Comparison of ENCODE assay signal across 8 cellular contexts in genomic region chr12:4855121-4855924, GRCh38. TPM values are rescaled to one million over a fixed set of nuclear protein-coding genes. Genes with fewer than 3 reads are reported as not detected.
DNase-seq lines count a peak whose midpoint lies in the region; FAIRE-seq and TF ChIP-seq lines count a peak whose summit lies in the region.

No MANE protein-coding gene starts in this region.

- peak; percentile 87 for FAIRE-seq in endothelial cell of umbilical vein (lab: Jason Lieb, UNC)

- H3K36me3 Mint-ChIP-seq in activated CD4-positive, alpha-beta T cell treated with anti-CD3 and anti-CD28 coated beads, Interleukin-2, amount 10 ng/mL, durations not matched to agents 7 days and 5 days (ENCODE audit: low read depth), result no peaks in the 10 kb centered on the region
- H3K36me3 Mint-ChIP-seq in mesothelial cell of epicardium, result no peaks in the 10 kb centered on the region

- H3K9me3 ChIP-seq in endothelial cell of umbilical vein (replicated peaks; ENCODE audit: control insufficient read depth, insufficient read depth, low read length), result no peaks in the 10 kb centered on the region

- H3K27ac ChIP-seq in HL-60 (replicated peaks), result no peak overlapping the region
- no peak overlapping the region for H3K27ac ChIP-seq in endothelial cell of umbilical vein (ENCODE audit: insufficient read depth, low read depth, low read length)

- no peaks in the 10 kb centered on the region for H3K9me3 Mint-ChIP-seq in activated CD4-positive, alpha-beta T cell treated with anti-CD3 and anti-CD28 coated beads, Interleukin-2, amount 10 ng/mL, durations not matched to agents 7 days and 5 days
- no peaks in the 10 kb centered on the region for H3K9me3 Mint-ChIP-seq in mesothelial cell of epicardium

- POLR2A ChIA-PET in activated CD4-positive, alpha-beta T cell treated with anti-CD3 and anti-CD28 coated beads, Interleukin-2, amount 10 ng/mL, durations not matched to agents 7 days and 5 days (lab: Charles Lee), result no interaction called here
- POLR2A ChIA-PET in endothelial cell of umbilical vein (lab: Charles Lee), result no interaction called here

- H3K79me2 ChIP-seq in endothelial cell of umbilical vein (ENCODE audit: control insufficient read depth, insufficient read depth, low read length), result no peaks in the 10 kb centered on the region

- H3K27ac Mint-ChIP-seq in activated CD4-positive, alpha-beta T cell treated with anti-CD3 and anti-CD28 coated beads, Interleukin-2, amount 10 ng/mL, durations not matched to agents 7 days and 5 days, result no peak overlapping the region
- no peak overlapping the region for H3K27ac Mint-ChIP-seq in mesothelial cell of epicardium

- DNase-seq in GF-D8 (lab: John Stamatoyannopoulos, UW), result peak; percentile 14
- peak; percentile 36 to 60 for DNase-seq in HL-60 (ENCODE audit: low read depth in 1 of 2, low spot score in 1 of 2)
- peak; percentile 49 to 86 for DNase-seq in NCI-H526 (lab: John Stamatoyannopoulos, UW)
- DNase-seq in activated CD4-positive, alpha-beta T cell treated with anti-CD3 and anti-CD28 coated beads, Interleukin-2, amount 10 ng/mL, durations not matched to agents 7 days and 5 days, result peak; percentile 76
- DNase-seq in endothelial cell of umbilical vein (ENCODE audit: low read depth, low spot score), result peak; percentile 74
- DNase-seq in mesothelial cell of epicardium (ENCODE audit: low spot score in 2 of 2, unreplicated experiment in 2 of 2), result peak; percentile 42 to 58
- DNase-seq in stromal cell of bone marrow (ENCODE audit: low read depth), result peak; percentile 65
- no peak for DNase-seq in GOT3 (lab: John Stamatoyannopoulos, UW)

- no peak overlapping the region for H3K4me3 ChIP-seq in HL-60 (replicated peaks; ENCODE audit: insufficient read depth, low read length)
- no peak overlapping the region for H3K4me3 ChIP-seq in endothelial cell of umbilical vein (replicated peaks in 1 of 3; ENCODE audit: insufficient read depth in 1 of 3, low read depth in 1 of 3, low read length in 3 of 3)

- TF ChIP-seq CTCF in HL-60 (IDR thresholded peaks at IDR 0.05; ENCODE audit: insufficient read depth, low read length) (peak; percentile 79), endothelial cell of umbilical vein (IDR thresholded peaks at IDR 0.05; ENCODE audit: extremely low read depth in 1 of 2, insufficient read depth in 1 of 2, low read depth in 1 of 2, low read length in 2 of 2) (peak; percentile 72 to 75), mesothelial cell of epicardium (IDR thresholded peaks at IDR 0.05; ENCODE audit: unreplicated experiment) (peak; percentile 81)

- H3K9me1 ChIP-seq in endothelial cell of umbilical vein (replicated peaks; ENCODE audit: control insufficient read depth, extremely low read depth, insufficient read depth, low read length), result no peaks in the 10 kb centered on the region

- peaks cover 20% of the 10 kb centered on the region for H3K4me1 Mint-ChIP-seq in activated CD4-positive, alpha-beta T cell treated with anti-CD3 and anti-CD28 coated beads, Interleukin-2, amount 10 ng/mL, durations not matched to agents 7 days and 5 days
- H3K4me1 Mint-ChIP-seq in mesothelial cell of epicardium, result peaks cover 19% of the 10 kb centered on the region

- H3K27me3 ChIP-seq in HL-60 (ENCODE audit: insufficient read depth, poor library complexity, severe bottlenecking), result peaks cover 4% of the 10 kb centered on the region
- peaks cover 0 to 6% of the 10 kb centered on the region in 2 experiments for H3K27me3 ChIP-seq in endothelial cell of umbilical vein (ENCODE audit: control insufficient read depth in 2 of 2, insufficient read depth in 2 of 2, low read length in 2 of 2)

- no peak overlapping the region for H2AFZ ChIP-seq in endothelial cell of umbilical vein (ENCODE audit: low read depth, low read length)

- TF ChIP-seq POLR2A in endothelial cell of umbilical vein (IDR thresholded peaks at IDR 0.05; ENCODE audit: low read depth, low read length), result no peak

- H4K20me1 ChIP-seq in endothelial cell of umbilical vein (replicated peaks; ENCODE audit: control insufficient read depth, extremely low read depth, insufficient read depth, low read length), result no peaks in the 10 kb centered on the region

- no peak overlapping the region for H3K4me3 Mint-ChIP-seq in activated CD4-positive, alpha-beta T cell treated with anti-CD3 and anti-CD28 coated beads, Interleukin-2, amount 10 ng/mL, durations not matched to agents 7 days and 5 days
- H3K4me3 Mint-ChIP-seq in mesothelial cell of epicardium, result no peak overlapping the region

- H3K4me2 ChIP-seq in endothelial cell of umbilical vein (ENCODE audit: insufficient read depth, low read length), result no peak overlapping the region

- CTCF ChIA-PET in activated CD4-positive, alpha-beta T cell treated with anti-CD3 and anti-CD28 coated beads, Interleukin-2, amount 10 ng/mL, durations not matched to agents 7 days and 5 days (lab: Charles Lee), result interaction anchor here (0.6 to 6.8 kb wide), 11 partner anchors 13 to 206 kb away, joined by 3 to 70 read pairs (median 5); partner anchors contain the start of genes AKAP3, KCNA1 and NDUFA9
- CTCF ChIA-PET in endothelial cell of umbilical vein (lab: Charles Lee), result interaction anchor here (0.6 to 7.5 kb wide), 32 partner anchors 9 to 230 kb away, joined by 3 to 94 read pairs (median 5); no protein-coding TSS in a partner anchor

- peaks cover 28% of the 10 kb centered on the region for H3K27me3 Mint-ChIP-seq in activated CD4-positive, alpha-beta T cell treated with anti-CD3 and anti-CD28 coated beads, Interleukin-2, amount 10 ng/mL, durations not matched to agents 7 days and 5 days
- peaks cover 53% of the 10 kb centered on the region for H3K27me3 Mint-ChIP-seq in mesothelial cell of epicardium (ENCODE audit: low read depth)

- H3K9ac ChIP-seq in endothelial cell of umbilical vein (replicated peaks; ENCODE audit: extremely low read depth, insufficient read depth, low read length), result no peak overlapping the region

- BruUV-seq in endothelial cell of umbilical vein (replicated peaks; lab: Mats Ljungman, UMichigan), result no TSS peak

- intact Hi-C loops in endothelial cell of umbilical vein (cut with micrococcal nuclease), result loop anchor here (1.0 kb wide), 1 partner anchor 148 kb away; no protein-coding TSS in a partner anchor

- dilution Hi-C loops in endothelial cell of umbilical vein (cut with MboI; ENCODE audit: extremely low pct_ligation_motif_present, low sequenced_read_pairs), result no loop called here

- H3K4me1 ChIP-seq in endothelial cell of umbilical vein (ENCODE audit: control insufficient read depth, extremely low read depth, insufficient read depth, low read length), result no peaks in the 10 kb centered on the region

- no peaks in the 10 kb centered on the region for H3K36me3 ChIP-seq in endothelial cell of umbilical vein (ENCODE audit: control insufficient read depth in 2 of 2, extremely low read depth in 1 of 2, insufficient read depth in 2 of 2, low read length in 2 of 2)

TF ChIP-seq in endothelial cell of umbilical vein, 7 proteins besides CTCF, POLR2A, EP300 and RAD21:
- TF ChIP-seq POLR2AphosphoS5 (IDR thresholded peaks at IDR 0.05; ENCODE audit: insufficient read depth, low read depth, low read length), result no peak
- no peak for TF ChIP-seq EZH2 (IDR thresholded peaks at IDR 0.05; ENCODE audit: borderline replicate concordance, low read depth, low read length, severe bottlenecking)
- TF ChIP-seq JUN (IDR thresholded peaks at IDR 0.05; ENCODE audit: borderline replicate concordance, insufficient read depth, insufficient read length, low read depth), result no peak
- no peak for TF ChIP-seq FOS (IDR thresholded peaks at IDR 0.05; ENCODE audit: borderline replicate concordance, insufficient read depth, low read length)
- TF ChIP-seq, protein P1, sequence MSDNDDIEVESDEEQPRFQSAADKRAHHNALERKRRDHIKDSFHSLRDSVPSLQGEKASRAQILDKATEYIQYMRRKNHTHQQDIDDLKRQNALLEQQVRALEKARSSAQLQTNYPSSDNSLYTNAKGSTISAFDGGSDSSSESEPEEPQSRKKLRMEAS (IDR thresholded peaks at IDR 0.05; ENCODE audit: insufficient read depth, insufficient read length), result no peak
- no peak for TF ChIP-seq MYC (IDR thresholded peaks at IDR 0.05; ENCODE audit: low read depth, low read length)
- TF ChIP-seq GATA2 (IDR thresholded peaks at IDR 0.05; ENCODE audit: insufficient read depth, insufficient read length, low read depth, low read length), result no peak

RNA-seq across cellular contexts. Expression of gene KCNA1, which starts 54.4 kb away (rescaled TPM):
- total RNA-seq in activated CD4-positive, alpha-beta T cell treated with anti-CD3 and anti-CD28 coated beads, Interleukin-2, amount 10 ng/mL, durations not matched to agents 7 days and 5 days, result not detected
- total RNA-seq in endothelial cell of umbilical vein (not detected in 2 replicates), mesothelial cell of epicardium (not detected in 3 replicates)
- polyA plus RNA-seq in endothelial cell of umbilical vein, result not detected in 2 replicates
- not detected in 2 replicates for polyA plus RNA-seq in endothelial cell of umbilical vein (2011; cell fraction: cytosol; rRNA removed)
- polyA plus RNA-seq in endothelial cell of umbilical vein (2011; cell fraction: nucleus; rRNA removed), result not detected in 2 replicates
- not detected in 2 replicates for polyA plus RNA-seq in endothelial cell of umbilical vein (2012)
- not detected in 2 replicates for polyA minus RNA-seq in endothelial cell of umbilical vein
- polyA minus RNA-seq in endothelial cell of umbilical vein (2011; cell fraction: cytosol; rRNA and poly(A)+ RNA removed), result not detected
- polyA minus RNA-seq in endothelial cell of umbilical vein (2011; cell fraction: nucleus; rRNA and poly(A)+ RNA removed), result not detected in 2 replicates
